ENCODE assay signal across 9 cellular contexts in the genomic region with DNA sequence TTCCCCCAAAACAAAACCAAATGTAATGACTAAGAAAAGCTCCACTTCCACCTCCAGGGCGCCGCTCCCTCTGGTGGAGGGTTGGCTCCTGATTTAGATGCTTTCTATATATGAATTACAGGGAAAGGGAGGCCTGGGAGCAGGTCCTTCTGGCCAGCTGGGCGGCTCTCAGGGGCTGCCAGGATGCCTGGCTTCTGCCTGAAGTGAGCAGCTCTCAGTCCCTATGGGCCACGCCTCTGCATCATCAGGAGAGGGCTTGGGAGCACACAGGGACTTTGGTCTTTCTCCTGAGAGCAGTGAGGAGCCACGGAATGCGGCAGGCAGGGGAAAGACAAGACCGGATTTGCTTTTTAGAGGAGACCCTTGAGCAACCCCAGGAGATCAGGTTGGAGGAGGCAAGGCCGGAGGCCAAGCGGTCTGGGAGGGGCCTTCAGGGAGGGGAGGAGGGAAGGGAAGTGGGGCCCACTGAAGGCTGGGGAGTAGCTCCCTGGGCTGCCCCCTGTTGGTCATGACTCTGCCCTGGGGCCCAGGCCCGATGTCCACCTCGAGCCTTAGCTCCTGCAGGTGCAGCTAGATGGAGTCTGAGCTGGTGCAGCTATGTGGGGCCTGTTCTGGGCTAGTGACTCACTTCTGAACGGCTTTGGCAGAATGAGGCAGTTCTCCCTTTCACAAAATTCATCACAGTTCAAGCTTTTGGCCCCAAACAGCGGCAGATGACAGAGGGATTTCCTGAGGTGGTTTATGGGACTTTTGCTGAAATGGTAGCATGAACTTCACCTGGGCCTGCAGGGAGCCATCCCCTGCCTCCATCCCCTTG.
DNase-seq lines count a peak whose midpoint lies in the region; ATAC-seq and TF ChIP-seq lines count a peak whose summit lies in the region.
"Had no signal": no experiment of that assay in that cellular context is flagged by ENCODE, and none has a peak within 500 bp of the region (broad histone marks: within the 10 kb centered on the region; RNA-seq: fewer than 3 reads in every experiment).

No MANE protein-coding gene starts in this region.

- TF ChIP-seq CTCF in AG09319 (IDR thresholded peaks at IDR 0.05; ENCODE audit: low read depth, low read length): peak; percentile 38
- peak; percentile 69 for TF ChIP-seq CTCF in choroid plexus epithelial cell (conservative IDR thresholded peaks at IDR 0.05; ENCODE audit: low read depth, low read length)

- H3K4me3 ChIP-seq in choroid plexus epithelial cell (ENCODE audit: low read depth, low read length): no peak overlapping the region
- H3K4me3 ChIP-seq: thoracic aorta had no signal

- DNase-seq in AG09319 (ENCODE audit: extremely low read depth, low read depth) (no peak), HuH-7 (ENCODE audit: low spot score) (peak; percentile 72), choroid plexus epithelial cell (ENCODE audit: low read depth) (peak; percentile 43), NCI-H510A (lab: John Stamatoyannopoulos, UW) (no peak), NCI-H69 (lab: John Stamatoyannopoulos, UW) (no peak), midbrain (lab: John Stamatoyannopoulos, UW) (no peak), NCI-H748 treated with DMSO at 0.1 percent for 48 hours (lab: John Stamatoyannopoulos, UW) (no peak)

- peak; percentile 15 for ATAC-seq in GM18861 (IDR thresholded peaks at IDR 0.05; ENCODE audit: unreplicated experiment)

Comparison
In these comparisons a context has a peak if more than half of its experiments do, and no peak if none do; other contexts are left out.
1. DNase-seq: peak in HuH-7 (single experiment) and choroid plexus epithelial cell (single experiment); none in AG09319 (single experiment), NCI-H510A (single experiment), NCI-H69 (single experiment), midbrain (single experiment) and NCI-H748 treated with DMSO at 0.1 percent for 48 hours (single experiment).